Comparison of ENCODE assay signal across 1 cellular context in the genomic region with DNA sequence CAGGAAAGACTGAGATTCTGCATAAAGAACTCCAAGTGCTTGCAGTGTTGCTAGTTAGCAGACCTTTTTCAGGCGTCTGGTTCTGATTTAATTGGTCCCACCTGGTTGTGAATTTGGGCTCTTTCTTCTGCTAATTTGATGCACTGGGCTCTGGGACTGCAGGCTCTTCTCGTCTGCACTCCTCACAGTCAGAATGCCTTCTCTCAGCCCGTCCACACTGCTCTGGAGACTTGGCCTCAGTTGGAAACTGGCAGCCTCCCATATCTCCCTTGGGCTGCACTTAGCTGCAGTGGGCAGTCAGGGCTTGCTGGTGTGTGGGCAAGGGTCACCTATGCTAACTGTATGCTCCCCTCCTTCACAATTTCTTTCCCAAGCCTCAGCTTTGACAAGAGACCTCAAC.
TF ChIP-seq lines count a peak whose summit lies in the region.

No MANE protein-coding gene starts in this region.

TF ChIP-seq in K562, 482 proteins besides CTCF, POLR2A, EP300 and RAD21:
- TF ChIP-seq MTA3 (IDR thresholded peaks at IDR 0.05; ENCODE audit: borderline replicate concordance) (no peak), ZNF431 (CRISPR knock-in tag; IDR thresholded peaks at IDR 0.05) (no peak), NFIC (IDR thresholded peaks at IDR 0.05) (no peak), EGR1 (conservative IDR thresholded peaks at IDR 0.05) (no peak), ZNF197 (CRISPR knock-in tag; IDR thresholded peaks at IDR 0.05; ENCODE audit: low read depth) (no peak), ZBTB8A (IDR thresholded peaks at IDR 0.05; ENCODE audit: partially characterized antibody) (no peak), SMARCE1 (IDR thresholded peaks at IDR 0.05) (no peak), NR2C2 (CRISPR knock-in tag; IDR thresholded peaks at IDR 0.05) (no peak), NR2C2 (tag; IDR thresholded peaks at IDR 0.05) (no peak), BRF1 (IDR thresholded peaks at IDR 0.05; ENCODE audit: borderline replicate concordance, extremely low read depth, insufficient read length) (no peak), SIRT6 (IDR thresholded peaks at IDR 0.05; ENCODE audit: low read depth, low read length) (no peak), NFE2L1 (tag; IDR thresholded peaks at IDR 0.05; ENCODE audit: borderline replicate concordance, low read depth) (no peak), DPF2 (IDR thresholded peaks at IDR 0.05) (no peak), MEIS2 (IDR thresholded peaks at IDR 0.05; ENCODE audit: partially characterized antibody) (no peak), SRSF9 (IDR thresholded peaks at IDR 0.05; ENCODE audit: borderline replicate concordance, low read depth, low read length) (no peak), SPI1 (IDR thresholded peaks at IDR 0.05; ENCODE audit: borderline replicate concordance, low read depth, low read length) (no peak), NCOA2 (IDR thresholded peaks at IDR 0.05; ENCODE audit: partially characterized antibody in 2 of 2) (no peak)
- TF ChIP-seq, protein P1, sequence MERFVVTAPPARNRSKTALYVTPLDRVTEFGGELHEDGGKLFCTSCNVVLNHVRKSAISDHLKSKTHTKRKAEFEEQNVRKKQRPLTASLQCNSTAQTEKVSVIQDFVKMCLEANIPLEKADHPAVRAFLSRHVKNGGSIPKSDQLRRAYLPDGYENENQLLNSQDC (CRISPR knock-in tag; IDR thresholded peaks at IDR 0.05): no peak
- TF ChIP-seq, protein P2, sequence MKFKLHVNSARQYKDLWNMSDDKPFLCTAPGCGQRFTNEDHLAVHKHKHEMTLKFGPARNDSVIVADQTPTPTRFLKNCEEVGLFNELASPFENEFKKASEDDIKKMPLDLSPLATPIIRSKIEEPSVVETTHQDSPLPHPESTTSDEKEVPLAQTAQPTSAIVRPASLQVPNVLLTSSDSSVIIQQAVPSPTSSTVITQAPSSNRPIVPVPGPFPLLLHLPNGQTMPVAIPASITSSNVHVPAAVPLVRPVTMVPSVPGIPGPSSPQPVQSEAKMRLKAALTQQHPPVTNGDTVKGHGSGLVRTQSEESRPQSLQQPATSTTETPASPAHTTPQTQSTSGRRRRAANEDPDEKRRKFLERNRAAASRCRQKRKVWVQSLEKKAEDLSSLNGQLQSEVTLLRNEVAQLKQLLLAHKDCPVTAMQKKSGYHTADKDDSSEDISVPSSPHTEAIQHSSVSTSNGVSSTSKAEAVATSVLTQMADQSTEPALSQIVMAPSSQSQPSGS (CRISPR knock-in tag; IDR thresholded peaks at IDR 0.05): no peak
- TF ChIP-seq, protein P3, sequence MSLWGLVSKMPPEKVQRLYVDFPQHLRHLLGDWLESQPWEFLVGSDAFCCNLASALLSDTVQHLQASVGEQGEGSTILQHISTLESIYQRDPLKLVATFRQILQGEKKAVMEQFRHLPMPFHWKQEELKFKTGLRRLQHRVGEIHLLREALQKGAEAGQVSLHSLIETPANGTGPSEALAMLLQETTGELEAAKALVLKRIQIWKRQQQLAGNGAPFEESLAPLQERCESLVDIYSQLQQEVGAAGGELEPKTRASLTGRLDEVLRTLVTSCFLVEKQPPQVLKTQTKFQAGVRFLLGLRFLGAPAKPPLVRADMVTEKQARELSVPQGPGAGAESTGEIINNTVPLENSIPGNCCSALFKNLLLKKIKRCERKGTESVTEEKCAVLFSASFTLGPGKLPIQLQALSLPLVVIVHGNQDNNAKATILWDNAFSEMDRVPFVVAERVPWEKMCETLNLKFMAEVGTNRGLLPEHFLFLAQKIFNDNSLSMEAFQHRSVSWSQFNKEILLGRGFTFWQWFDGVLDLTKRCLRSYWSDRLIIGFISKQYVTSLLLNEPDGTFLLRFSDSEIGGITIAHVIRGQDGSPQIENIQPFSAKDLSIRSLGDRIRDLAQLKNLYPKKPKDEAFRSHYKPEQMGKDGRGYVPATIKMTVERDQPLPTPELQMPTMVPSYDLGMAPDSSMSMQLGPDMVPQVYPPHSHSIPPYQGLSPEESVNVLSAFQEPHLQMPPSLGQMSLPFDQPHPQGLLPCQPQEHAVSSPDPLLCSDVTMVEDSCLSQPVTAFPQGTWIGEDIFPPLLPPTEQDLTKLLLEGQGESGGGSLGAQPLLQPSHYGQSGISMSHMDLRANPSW (CRISPR knock-in tag; IDR thresholded peaks at IDR 0.05): no peak
- TF ChIP-seq, protein P4, sequence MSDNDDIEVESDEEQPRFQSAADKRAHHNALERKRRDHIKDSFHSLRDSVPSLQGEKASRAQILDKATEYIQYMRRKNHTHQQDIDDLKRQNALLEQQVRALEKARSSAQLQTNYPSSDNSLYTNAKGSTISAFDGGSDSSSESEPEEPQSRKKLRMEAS (CRISPR knock-in tag; IDR thresholded peaks at IDR 0.05): no peak
